ENCODE assay signal across 18 cellular contexts in genomic region chr12:18749381-18749957, GRCh38. TPM values are rescaled to one million over a fixed set of nuclear protein-coding genes. Genes with fewer than 3 reads are reported as not detected.
"Had no signal": no experiment of that assay in that cellular context is flagged by ENCODE, and none has a peak within 500 bp of the region (broad histone marks: within the 10 kb centered on the region; RNA-seq: fewer than 3 reads in every experiment).

No MANE protein-coding gene starts in this region.

- H3K4me3 ChIP-seq: heart right ventricle, ovary, upper lobe of left lung had no signal

- H3K27me3 Mint-ChIP-seq: activated B cell treated with CpG ODN at 0.5 μM for 24 hours; activated naive CD4-positive, alpha-beta T cell treated with anti-CD3 and anti-CD28 coated beads, Interleukin-2, amount 50 U/mL, for 24 hours; dendritic cell treated with granulocyte-macrophage colony-stimulating factor and Interleukin-4, amounts not matched to agents 40 ng/mL and 50 ng/mL, for 4 days; stimulated activated naive CD8-positive, alpha-beta T cell treated with anti-CD3 and anti-CD28 coated beads, Interleukin-15, Interleukin-2, amounts not matched to agents 100 ng/mL and 50 ng/mL, for 24 hours; T-helper 17 cell had no signal

- H3K36me3 Mint-ChIP-seq: activated naive CD4-positive, alpha-beta T cell treated with anti-CD3 and anti-CD28 coated beads, Interleukin-2, amount 50 U/mL, for 24 hours had no signal

- H3K9me3 Mint-ChIP-seq: activated naive CD4-positive, alpha-beta T cell treated with anti-CD3 and anti-CD28 coated beads, Interleukin-2, amount 50 U/mL, for 24 hours; dendritic cell treated with granulocyte-macrophage colony-stimulating factor and Interleukin-4, amounts not matched to agents 40 ng/mL and 50 ng/mL, for 4 days had no signal

- DNase-seq: activated B cell treated with CpG ODN at 0.5 μM for 24 hours; activated CD4-positive, alpha-beta T cell treated with anti-CD3 and anti-CD28 coated beads, Interleukin-2, amount 50 U/mL, for 1 hour; amniotic stem cell; brain microvascular endothelial cell; foreskin melanocyte; heart right ventricle; left ventricle myocardium superior; ovary; stimulated activated CD4-positive, alpha-beta T cell treated with anti-CD3 and anti-CD28 coated beads, Interleukin-4, amount 100 ng/mL, for 1 hour; T-helper 17 cell had no signal

- ATAC-seq: left ventricle myocardium superior, T-helper 17 cell had no signal

- H3K4me3 Mint-ChIP-seq: activated B cell treated with CpG ODN at 0.5 μM for 24 hours; activated naive CD4-positive, alpha-beta T cell treated with anti-CD3 and anti-CD28 coated beads, Interleukin-2, amount 50 U/mL, for 24 hours; dendritic cell treated with granulocyte-macrophage colony-stimulating factor and Interleukin-4, amounts not matched to agents 40 ng/mL and 50 ng/mL, for 4 days; stimulated activated naive CD8-positive, alpha-beta T cell treated with anti-CD3 and anti-CD28 coated beads, Interleukin-15, Interleukin-2, amounts not matched to agents 100 ng/mL and 50 ng/mL, for 24 hours; T-helper 17 cell had no signal

- H3K27me3 ChIP-seq: brain microvascular endothelial cell, heart right ventricle, ovary, upper lobe of left lung had no signal

- H3K36me3 ChIP-seq: brain microvascular endothelial cell, heart right ventricle, ovary, upper lobe of left lung had no signal

- H3K4me1 Mint-ChIP-seq: activated B cell treated with CpG ODN at 0.5 μM for 24 hours; activated naive CD4-positive, alpha-beta T cell treated with anti-CD3 and anti-CD28 coated beads, Interleukin-2, amount 50 U/mL, for 24 hours; T-helper 17 cell had no signal

- H3K27ac Mint-ChIP-seq: activated B cell treated with CpG ODN at 0.5 μM for 24 hours; activated naive CD4-positive, alpha-beta T cell treated with anti-CD3 and anti-CD28 coated beads, Interleukin-2, amount 50 U/mL, for 24 hours; activated T-helper 2 cell treated with anti-CD3 and anti-CD28 coated beads, Interferon-gamma antibody, Interleukin-2, Interleukin-4, amounts not matched to agents 10 μg/mL and 5 μg/mL and 100 μg/mL, durations not matched to agents 14 hours and 24 hours and 36 hours; dendritic cell treated with granulocyte-macrophage colony-stimulating factor and Interleukin-4, amounts not matched to agents 40 ng/mL and 50 ng/mL, for 4 days; stimulated activated naive CD8-positive, alpha-beta T cell treated with anti-CD3 and anti-CD28 coated beads, Interleukin-15, Interleukin-2, amounts not matched to agents 100 ng/mL and 50 ng/mL, for 24 hours; T-helper 17 cell had no signal

- H3K27ac ChIP-seq: ovary, upper lobe of left lung had no signal

RNA-seq across cellular contexts. Expression of gene CAPZA3, which starts 11.6 kb away (rescaled TPM):
- total RNA-seq: activated B cell treated with CpG ODN at 0.5 μM for 24 hours; activated T-helper 2 cell treated with anti-CD3 and anti-CD28 coated beads, Interferon-gamma antibody, Interleukin-2, Interleukin-4, amounts not matched to agents 10 μg/mL and 5 μg/mL and 100 μg/mL, durations not matched to agents 14 hours and 24 hours and 36 hours; epithelial cell of proximal tubule; heart right ventricle; left ventricle myocardium superior; mesenteric fat pad; ovary; T-helper 17 cell; temporal lobe; upper lobe of left lung had no signal

RNA-seq across cellular contexts. Expression of gene PLCZ1, which starts 11.7 kb away (rescaled TPM):
- total RNA-seq: activated B cell treated with CpG ODN at 0.5 μM for 24 hours; activated T-helper 2 cell treated with anti-CD3 and anti-CD28 coated beads, Interferon-gamma antibody, Interleukin-2, Interleukin-4, amounts not matched to agents 10 μg/mL and 5 μg/mL and 100 μg/mL, durations not matched to agents 14 hours and 24 hours and 36 hours; epithelial cell of proximal tubule; left ventricle myocardium superior; mesenteric fat pad; ovary; T-helper 17 cell; upper lobe of left lung had no signal
